26 cellular contexts compared by ENCODE assay signal in the genomic region with DNA sequence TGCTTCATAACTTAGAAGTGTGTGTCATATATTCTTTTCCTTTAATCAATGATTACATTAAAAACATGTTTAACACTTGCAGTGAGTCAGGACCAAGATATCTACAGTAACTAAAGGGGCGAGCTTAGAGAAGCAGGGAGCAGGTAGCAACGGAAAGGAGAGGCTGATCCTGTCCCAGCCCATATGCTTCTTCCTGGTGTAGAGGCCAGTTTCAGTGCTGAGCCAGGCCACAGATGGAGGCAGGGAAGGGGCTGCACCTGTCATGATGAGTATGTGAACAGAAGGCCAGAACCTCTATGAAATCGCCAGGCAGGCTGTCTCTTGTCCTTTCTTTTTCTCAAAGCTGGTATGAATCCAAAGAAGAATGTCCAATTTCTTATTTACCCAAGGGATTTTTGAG. TPM values are rescaled to one million over a fixed set of nuclear protein-coding genes. Genes with fewer than 3 reads are reported as not detected.
DNase-seq lines count a peak whose midpoint lies in the region; ATAC-seq, FAIRE-seq and TF ChIP-seq lines count a peak whose summit lies in the region.
"Had no signal": no experiment of that assay in that cellular context is flagged by ENCODE, and none has a peak within 500 bp of the region (broad histone marks: within the 10 kb centered on the region; RNA-seq: fewer than 3 reads in every experiment).

No MANE protein-coding gene starts in this region.

- no peak overlapping the region for H2BK12ac ChIP-seq in mesenchymal stem cell (ENCODE audit: low read length in 2 of 2)

- POLR2A ChIA-PET in K562 (lab: Yijun Ruan, JAX), result interaction anchor here (0.6 to 1.3 kb wide), 4 partner anchors 9 to 71 kb away, joined by 3 to 5 read pairs (median 4); no protein-coding TSS in a partner anchor

- no peaks in the 10 kb centered on the region for H3K36me3 ChIP-seq in K562 (ENCODE audit: control insufficient read depth, insufficient read depth, low read length)
- H3K36me3 ChIP-seq in mesenchymal stem cell (ENCODE audit: control insufficient read depth in 1 of 2, insufficient read depth in 2 of 2, low read depth in 1 of 2, low read length in 2 of 2), result no peaks in the 10 kb centered on the region
- H3K36me3 ChIP-seq: ascending aorta, thoracic aorta had no signal

- no peak overlapping the region for H2BK5ac ChIP-seq in mesenchymal stem cell (ENCODE audit: low read depth, low read length, poor library complexity, severe bottlenecking)

- H2BK15ac ChIP-seq in mesenchymal stem cell (ENCODE audit: low read depth, poor library complexity, severe bottlenecking), result no peak overlapping the region

- H3K4me3 ChIP-seq in K562 (no peak overlapping the region), mesenchymal stem cell (ENCODE audit: insufficient read depth in 1 of 2, low read depth in 1 of 2, low read length in 2 of 2) (no peak overlapping the region)
- H3K4me3 ChIP-seq: ascending aorta, GM12878, thoracic aorta had no signal

- intact Hi-C loops in K562 (cut with micrococcal nuclease), result no loop called here

- peaks cover 4% of the 10 kb centered on the region for H3K79me1 ChIP-seq in mesenchymal stem cell (replicated peaks; ENCODE audit: low read length, poor library complexity, severe bottlenecking)

- H3K4me2 ChIP-seq in K562 (ENCODE audit: insufficient read depth, low read length) (no peak overlapping the region), mesenchymal stem cell (ENCODE audit: low read length, poor library complexity, severe bottlenecking) (no peak overlapping the region)

- H3K79me2 ChIP-seq in K562 (ENCODE audit: control insufficient read depth, insufficient read depth, low read length), result peaks cover 13% of the 10 kb centered on the region; the same call in 1 of the 3 replicates

- no peak for TF ChIP-seq CTCF in K562 (IDR thresholded peaks at IDR 0.05 in 2 of 3, conservative IDR thresholded peaks at IDR 0.05 in 1 of 3; ENCODE audit: insufficient read depth in 2 of 3, low read depth in 1 of 3, low read length in 3 of 3)

- H3K9me3 ChIP-seq in K562 (replicated peaks; ENCODE audit: control insufficient read depth, insufficient read depth, low read depth, low read length) (no peaks in the 10 kb centered on the region), mesenchymal stem cell (ENCODE audit: control insufficient read depth, low read length) (no peaks in the 10 kb centered on the region)
- H3K9me3 ChIP-seq: ascending aorta, thoracic aorta had no signal

- H3K27me3 ChIP-seq in K562 (ENCODE audit: control insufficient read depth in 2 of 2, insufficient read depth in 2 of 2, low read length in 2 of 2) (no peaks in the 10 kb centered on the region), mesenchymal stem cell (ENCODE audit: control insufficient read depth in 1 of 2, insufficient read depth in 1 of 2, low read length in 2 of 2) (no peaks in the 10 kb centered on the region)
- H3K27me3 ChIP-seq: ascending aorta had no signal

- H2AFZ ChIP-seq in K562 (ENCODE audit: low read depth, low read length) (no peak overlapping the region), mesenchymal stem cell (ENCODE audit: low read depth, low read length) (no peak overlapping the region)
- H2AFZ ChIP-seq: parathyroid adenoma had no signal

- DNase-seq in DMS 273 (lab: John Stamatoyannopoulos, UW; ENCODE audit: unreplicated experiment) (peak; percentile 94), NCI-H446 treated with DMSO at 0.1 percent for 48 hours (lab: John Stamatoyannopoulos, UW) (peak; percentile 71), K562 (ENCODE audit: extremely low read depth in 1 of 4, low spot score in 3 of 4) (no peak), mesenchymal stem cell (no peak), inferior parietal cortex (ENCODE audit: extremely low spot score) (no peak), SKM-1 (lab: John Stamatoyannopoulos, UW; ENCODE audit: unreplicated experiment) (no peak), NCI-H510A treated with DMSO at 0.1 percent for 48 hours (lab: John Stamatoyannopoulos, UW) (no peak)
- DNase-seq: ACHN; activated CD4-positive, alpha-beta T cell treated with anti-CD3 and anti-CD28 coated beads for 36 hours; DMS153; left colon; natural killer cell; NCI-H1105 treated with DMSO at 0.1 percent for 48 hours; NCI-H2227 treated with DMSO at 0.1 percent for 48 hours; SW 1271 had no signal

- ATAC-seq in K562, result peak; percentile 70
- ATAC-seq in GM18858 (IDR thresholded peaks at IDR 0.05; ENCODE audit: unreplicated experiment), result no peak
- ATAC-seq: activated CD4-positive, alpha-beta T cell treated with anti-CD3 and anti-CD28 coated beads for 36 hours; activated naive CD4-positive, alpha-beta T cell treated with anti-CD3 and anti-CD28 coated beads, Interleukin-2, amount 50 U/mL, for 72 hours; GM12878; left colon; natural killer cell; stimulated activated memory B cell treated with anti-CD40 and anti-IgM and Interleukin-4, amounts not matched to agents 10 μg/mL and 1 μg/mL and 100 μg/mL, for 72 hours had no signal

- H3K14ac ChIP-seq in mesenchymal stem cell (ENCODE audit: low read length in 2 of 2), result no peak overlapping the region

- H3K9ac ChIP-seq in K562 (ENCODE audit: insufficient read depth in 1 of 2, low read depth in 2 of 2, low read length in 2 of 2), result no peak overlapping the region
- no peak overlapping the region for H3K9ac ChIP-seq in mesenchymal stem cell (ENCODE audit: low read length)
- H3K9ac ChIP-seq: parathyroid adenoma had no signal

- in situ Hi-C loops in K562 (cut with MboI), result no loop called here

- no peak for TF ChIP-seq POLR2A in K562 (conservative IDR thresholded peaks at IDR 0.05)

- no TSS peak for BruUV-seq in K562 (replicated peaks; lab: Mats Ljungman, UMichigan)

- no peak overlapping the region for H3K23ac ChIP-seq in mesenchymal stem cell (ENCODE audit: low read length in 2 of 2)

- H4K91ac ChIP-seq in mesenchymal stem cell (ENCODE audit: low read length), result no peak overlapping the region

- H3K4me1 ChIP-seq in K562 (replicated peaks in 1 of 2; ENCODE audit: control insufficient read depth in 2 of 2, insufficient read depth in 2 of 2, low read length in 2 of 2) (no peaks in the 10 kb centered on the region), mesenchymal stem cell (ENCODE audit: control insufficient read depth, insufficient read depth, low read depth, low read length) (peaks cover 2% of the 10 kb centered on the region)
- H3K4me1 ChIP-seq: ascending aorta had no signal

- H3K27ac ChIP-seq in K562 (ENCODE audit: extremely low read depth, low read depth, low read length) (no peak overlapping the region), mesenchymal stem cell (ENCODE audit: low read length, poor library complexity, severe bottlenecking) (peak overlapping the region; percentile 21)
- H3K27ac ChIP-seq: ascending aorta, C4-2B, parathyroid adenoma, RWPE1, thoracic aorta had no signal

- no peak for TF ChIP-seq EP300 in K562 (IDR thresholded peaks at IDR 0.05; ENCODE audit: low read length)

- CTCF ChIA-PET in K562 (lab: Yijun Ruan, JAX; ENCODE audit: low intra/inter-chr PET ratio), result interaction anchor here (0.6 kb wide), 1 partner anchor 78 kb away, joined by 3 read pairs; no protein-coding TSS in a partner anchor

- no peak overlapping the region for H2BK120ac ChIP-seq in mesenchymal stem cell (ENCODE audit: low read depth, low read length)

- no peaks in the 10 kb centered on the region for H4K20me1 ChIP-seq in K562 (replicated peaks; ENCODE audit: control insufficient read depth, insufficient read depth, low read length)

- no peak for TF ChIP-seq RAD21 in K562 (CRISPR knock-in tag; conservative IDR thresholded peaks at IDR 0.05 in 1 of 2, IDR thresholded peaks at IDR 0.05 in 1 of 2)

- H4K8ac ChIP-seq in mesenchymal stem cell (ENCODE audit: low read length), result peak overlapping the region; percentile 5

- H2AK5ac ChIP-seq in mesenchymal stem cell (ENCODE audit: low read length, severe bottlenecking), result no peak overlapping the region

- 50% methylated on average over 3 of the region's 3 CpGs for WGBS in K562 (ENCODE audit: insufficient coverage, low coverage, missing lambda C conversion rate)
- WGBS in mesenchymal stem cell, result 100% methylated on average over 3 of the region's 3 CpGs

- FAIRE-seq in K562 (lab: Jason Lieb, UNC), result no peak
- FAIRE-seq: colon, GM12878, TTC549 had no signal

- no peak overlapping the region for H3K18ac ChIP-seq in mesenchymal stem cell (ENCODE audit: low read depth in 1 of 2, low read length in 2 of 2)

- H3K9me1 ChIP-seq in K562 (ENCODE audit: control insufficient read depth, insufficient read depth, low read length), result no peaks in the 10 kb centered on the region

- H3K4ac ChIP-seq in mesenchymal stem cell (ENCODE audit: low read depth in 1 of 2, low read length in 2 of 2), result no peak overlapping the region

TF ChIP-seq in K562, 482 proteins besides CTCF, POLR2A, EP300 and RAD21 (continues in another document):
- TF ChIP-seq SMARCB1 (IDR thresholded peaks at IDR 0.05; ENCODE audit: insufficient read length, low read depth) (no peak), HNRNPUL1 (IDR thresholded peaks at IDR 0.05; ENCODE audit: low read length) (no peak), FOSL1 (tag; conservative IDR thresholded peaks at IDR 0.05) (no peak), ZNF668 (CRISPR knock-in tag; IDR thresholded peaks at IDR 0.05) (no peak), MAFF (IDR thresholded peaks at IDR 0.05; ENCODE audit: low read length) (no peak), MCM5 (IDR thresholded peaks at IDR 0.05; ENCODE audit: low read depth) (no peak), HDAC2 (IDR thresholded peaks at IDR 0.05) (no peak), ZNF41 (CRISPR knock-in tag; conservative IDR thresholded peaks at IDR 0.05) (no peak), SMAD4 (CRISPR knock-in tag; conservative IDR thresholded peaks at IDR 0.05) (no peak)

RNA-seq across cellular contexts. Expression of gene REEP3, which starts 16.3 kb away (rescaled TPM):
- 3.8 and 11.4 TPM in 2 replicates for total RNA-seq in K562 (2011; cell fraction: chromatin; rRNA removed; ENCODE audit: low replicate concordance)
- total RNA-seq in K562 (2011; cell fraction: nucleolus; rRNA removed), result 3.5 and 4.1 TPM in 2 replicates
- total RNA-seq in K562 (2011; cell fraction: nucleoplasm; rRNA removed), result 9.5 and 18.6 TPM in 2 replicates
- 6.4 TPM in 2 replicates for total RNA-seq in K562 (2014; rRNA removed)
- 10.2 and 12.6 TPM in 2 replicates for total RNA-seq in K562 (2014; rRNA removed; fragmentation: Illumina TruSeq; extraction: Trizol)
- 10.8 and 12.4 TPM in 2 replicates for total RNA-seq in K562 (2015; rRNA removed; fragmentation: Illumina TruSeq; extraction: Trizol)
- total RNA-seq in K562 (2021), result 10.3 and 10.6 TPM in 2 replicates
- 6.1 and 9.2 TPM in 2 replicates for polyA plus RNA-seq in K562 (2011; rRNA removed)
- polyA plus RNA-seq in K562 (2011; cell fraction: cytosol; rRNA removed), result 2.7 and 4.5 TPM in 2 replicates
- polyA plus RNA-seq in K562 (2011; cell fraction: nucleus; rRNA removed), result 1.7 and 2.4 TPM in 2 replicates
- polyA plus RNA-seq in K562 (2012), result 4.1 and 5.4 TPM in 2 replicates
- 9.2 and 13.4 TPM in 2 replicates for polyA plus RNA-seq in K562 (2014; fragmentation: Illumina TruSeq; extraction: Trizol)
- polyA plus RNA-seq in K562 (2014; fragmentation: Nextera tagmentation; extraction: Ambion mirVana), result 1 to 10 TPM; 3.4 to 6.6 TPM
- polyA plus RNA-seq in K562 (2014; rRNA removed), result 4.6 and 5.2 TPM in 2 replicates
- polyA minus RNA-seq in K562 (2011; rRNA and poly(A)+ RNA removed), result 8.9 and 10.7 TPM in 2 replicates
- polyA minus RNA-seq in K562 (2011; cell fraction: cytosol; rRNA and poly(A)+ RNA removed), result 5.2 and 6.8 TPM in 2 replicates
- polyA minus RNA-seq in K562 (2011; cell fraction: nucleus; rRNA and poly(A)+ RNA removed), result 2.8 and 4.2 TPM in 2 replicates
- polyA plus RNA-seq in mesenchymal stem cell (2013, experiment 1 of 2), result 38.5 TPM
- 42.0 TPM for polyA plus RNA-seq in mesenchymal stem cell (2013, experiment 2 of 2)

Comparison
In these comparisons a context has a peak if more than half of its experiments do, and no peak if none do; other contexts are left out.
1. DNase-seq: peak in DMS 273 (single experiment) and NCI-H446 treated with DMSO at 0.1 percent for 48 hours (single experiment); none in K562 (0 of 4), mesenchymal stem cell (single experiment), inferior parietal cortex (single experiment), SKM-1 (single experiment) and NCI-H510A treated with DMSO at 0.1 percent for 48 hours (single experiment).